8 cellular contexts compared by ENCODE assay signal in the genomic region with DNA sequence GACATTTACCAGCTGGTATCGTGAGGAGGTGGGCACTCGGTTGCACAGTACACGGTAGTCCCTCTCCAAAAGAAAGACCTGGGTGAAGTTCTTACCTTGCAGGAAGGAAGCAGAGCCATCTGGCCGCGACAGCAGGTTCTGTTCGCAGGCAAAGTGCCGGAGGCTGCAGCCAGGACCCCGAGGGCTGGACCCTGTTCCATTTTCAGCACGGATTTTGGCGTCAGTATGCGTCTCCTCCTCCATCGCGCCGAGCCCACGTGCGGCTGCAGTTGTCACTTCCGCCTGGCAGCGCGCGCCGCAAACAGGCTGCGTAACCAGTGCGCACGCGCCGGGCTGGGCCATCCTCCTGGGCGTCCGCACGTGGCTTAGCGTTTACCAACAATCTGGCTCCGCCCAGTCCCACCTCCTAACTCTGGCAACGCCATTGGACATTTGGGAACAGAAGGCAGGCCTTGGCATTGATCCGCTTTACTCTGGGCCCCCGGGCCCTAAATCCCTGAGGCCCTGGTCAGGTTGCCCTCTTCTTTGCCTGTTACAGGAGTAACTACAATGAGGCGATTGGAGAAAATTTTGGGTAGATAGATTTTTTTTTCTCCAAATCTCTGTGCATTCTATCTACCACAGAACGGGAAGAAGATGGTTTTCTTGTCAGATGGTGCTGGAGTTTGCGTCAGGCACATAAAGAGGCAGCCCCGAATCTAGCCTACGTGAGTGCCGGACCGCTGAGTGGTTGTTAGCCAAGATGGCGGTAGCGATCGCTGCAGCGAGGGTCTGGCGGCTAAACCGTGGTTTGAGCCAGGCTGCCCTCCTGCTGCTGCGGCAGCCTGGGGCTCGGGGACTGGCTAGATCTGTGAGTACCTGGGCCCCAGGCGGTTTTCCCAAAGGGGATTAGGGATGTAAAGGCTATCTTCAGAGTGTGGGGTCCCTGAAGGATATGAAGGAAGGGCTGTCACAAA. TPM values are rescaled to one million over a fixed set of nuclear protein-coding genes. Genes with fewer than 3 reads are reported as not detected.
DNase-seq lines count a peak whose midpoint lies in the region; ATAC-seq, FAIRE-seq and TF ChIP-seq lines count a peak whose summit lies in the region.

TSS of gene BCKDHA (plus strand) at position 733 of the 956 bp plus-strand sequence. CDS start at position 743, 10 bp downstream.
TSS of gene EXOSC5 (minus strand) at position 274 of the 956 bp plus-strand sequence. CDS start at position 243, 31 bp downstream.

- H3K27ac ChIP-seq in ascending aorta (peak within 1 kb of the TSS; percentile 83 to 86), right atrium auricular region (peak within 1 kb of the TSS; percentile 89 to 90), psoas muscle (peak within 1 kb of the TSS; percentile 93)

- H3K4me1 ChIP-seq in ascending aorta, result peaks cover 7 to 9% of the 10 kb centered on the region in 2 donors
- peaks cover 0 to 17% of the 10 kb centered on the region in 2 donors for H3K4me1 ChIP-seq in right atrium auricular region
- H3K4me1 ChIP-seq in psoas muscle, result peaks cover 12% of the 10 kb centered on the region

- no peaks in the 10 kb centered on the region for H3K9me3 Mint-ChIP-seq in T-helper 2 cell treated with Interferon-gamma antibody and Interleukin-4, amounts not matched to agents 5 μg/mL and 100 μg/mL, for 36 hours

- peak within 1 kb of the TSS; percentile 72 to 95 for H3K4me3 ChIP-seq in ascending aorta
- peak within 1 kb of the TSS; percentile 84 to 91 for H3K4me3 ChIP-seq in right atrium auricular region
- peak within 1 kb of the TSS; percentile 89 for H3K4me3 ChIP-seq in psoas muscle

- H3K9me3 ChIP-seq in ascending aorta (no peaks in the 10 kb centered on the region), right atrium auricular region (no peaks in the 10 kb centered on the region), psoas muscle (no peaks in the 10 kb centered on the region)

- peak within 1 kb of the TSS; percentile 98 for H3K27ac Mint-ChIP-seq in T-helper 2 cell treated with Interferon-gamma antibody and Interleukin-4, amounts not matched to agents 5 μg/mL and 100 μg/mL, for 36 hours

- peak in 1 of 3 experiments; percentile 3 for TF ChIP-seq CTCF in ascending aorta (IDR thresholded peaks at IDR 0.05)
- no peak for TF ChIP-seq CTCF in right atrium auricular region (IDR thresholded peaks at IDR 0.05)
- TF ChIP-seq CTCF in psoas muscle (IDR thresholded peaks at IDR 0.05), result no peak

- intact Hi-C loops in ascending aorta (cut with DNase I) (loop anchor here (1.0 kb wide), 4 partner anchors 21 to 42 kb away; partner anchors contain the start of genes B3GNT8, DMAC2 and TMEM91), psoas muscle (cut with DNase I) (loop anchor here in 1 of 2 donors (5.0 kb wide), 1 partner anchor 40 kb away; the partner anchor contains the start of gene DMAC2)

- H3K4me3 Mint-ChIP-seq in T-helper 2 cell treated with Interferon-gamma antibody and Interleukin-4, amounts not matched to agents 5 μg/mL and 100 μg/mL, for 36 hours, result peak within 1 kb of the TSS; percentile 97

- WGBS in psoas muscle, 3 donors, result 0 to 1% (median 0%) methylated on average over 50 of the region's 50 CpGs

- no peaks in the 10 kb centered on the region for H3K36me3 ChIP-seq in ascending aorta
- H3K36me3 ChIP-seq in right atrium auricular region, result no peaks in the 10 kb centered on the region
- peaks cover 0 to 6% of the 10 kb centered on the region in 2 donors for H3K36me3 ChIP-seq in psoas muscle (ENCODE audit: insufficient read depth in 1 of 2, low read depth in 1 of 2)

- no peaks in the 10 kb centered on the region for H3K27me3 Mint-ChIP-seq in T-helper 2 cell treated with Interferon-gamma antibody and Interleukin-4, amounts not matched to agents 5 μg/mL and 100 μg/mL, for 36 hours (ENCODE audit: low read depth)

- peak; percentile 99 to 100 for DNase-seq in NCI-H1930 (lab: John Stamatoyannopoulos, UW)
- DNase-seq in T-helper 2 cell treated with Interferon-gamma antibody and Interleukin-4, amounts not matched to agents 5 μg/mL and 100 μg/mL, for 36 hours (ENCODE audit: low spot score), result peak; percentile 99
- peak; percentile 98 to 100 for DNase-seq in ascending aorta (ENCODE audit: low spot score in 2 of 2)
- peak; percentile 99 for DNase-seq in right atrium auricular region (ENCODE audit: low spot score)
- DNase-seq in psoas muscle, result peak; percentile 100
- peak; percentile 99 for DNase-seq in urothelium cell line (ENCODE audit: low spot score)

- ATAC-seq in GM18502 (IDR thresholded peaks at IDR 0.05; ENCODE audit: poor library complexity, unreplicated experiment), result peak; percentile 90
- ATAC-seq in HG02970 (IDR thresholded peaks at IDR 0.05; ENCODE audit: low FRiP score, unreplicated experiment), result peak; percentile 90
- ATAC-seq in psoas muscle, result peak; percentile 97 to 99 (median 98)

- peaks cover 27% of the 10 kb centered on the region for H3K4me1 Mint-ChIP-seq in T-helper 2 cell treated with Interferon-gamma antibody and Interleukin-4, amounts not matched to agents 5 μg/mL and 100 μg/mL, for 36 hours (ENCODE audit: low read depth)

- peaks cover 7% of the 10 kb centered on the region for H3K36me3 Mint-ChIP-seq in T-helper 2 cell treated with Interferon-gamma antibody and Interleukin-4, amounts not matched to agents 5 μg/mL and 100 μg/mL, for 36 hours (ENCODE audit: low read depth)

- peak; percentile 79 for FAIRE-seq in urothelium cell line (lab: Jason Lieb, UNC)

- no peaks in the 10 kb centered on the region for H3K27me3 ChIP-seq in ascending aorta
- no peaks in the 10 kb centered on the region for H3K27me3 ChIP-seq in right atrium auricular region
- no peaks in the 10 kb centered on the region for H3K27me3 ChIP-seq in psoas muscle (ENCODE audit: insufficient read depth in 3 of 3, low read length in 2 of 3)

RNA-seq across cellular contexts. Expression of gene BCKDHA, which starts in this region (rescaled TPM):
- total RNA-seq in ascending aorta (28.5 TPM), right atrium auricular region (10 to 100 TPM; 65.2 to 77.6 TPM), psoas muscle (10 to 100 TPM; 31.5 to 45.1 (median 39.8) TPM)
- 10 to 100 TPM; 34.9 to 58.8 (median 43.3) TPM for polyA plus RNA-seq in psoas muscle

RNA-seq across cellular contexts. Expression of gene EXOSC5, which starts in this region (rescaled TPM):
- 30.3 TPM for total RNA-seq in ascending aorta
- 1 to 10 TPM; 8.5 to 9.0 TPM for total RNA-seq in right atrium auricular region
- total RNA-seq in psoas muscle, result 10 to 100 TPM; 25.4 to 42.3 (median 41.2) TPM
- polyA plus RNA-seq in psoas muscle, result 10 to 100 TPM; 34.9 to 78.8 (median 59.0) TPM

Comparison
In these comparisons a context has a peak if more than half of its experiments do, and no peak if none do; other contexts are left out.
1. Peak in every context shown above with its lines: DNase-seq, ATAC-seq, H3K4me3 ChIP-seq and H3K27ac ChIP-seq.